8 cellular contexts compared by ENCODE assay signal in the genomic region with DNA sequence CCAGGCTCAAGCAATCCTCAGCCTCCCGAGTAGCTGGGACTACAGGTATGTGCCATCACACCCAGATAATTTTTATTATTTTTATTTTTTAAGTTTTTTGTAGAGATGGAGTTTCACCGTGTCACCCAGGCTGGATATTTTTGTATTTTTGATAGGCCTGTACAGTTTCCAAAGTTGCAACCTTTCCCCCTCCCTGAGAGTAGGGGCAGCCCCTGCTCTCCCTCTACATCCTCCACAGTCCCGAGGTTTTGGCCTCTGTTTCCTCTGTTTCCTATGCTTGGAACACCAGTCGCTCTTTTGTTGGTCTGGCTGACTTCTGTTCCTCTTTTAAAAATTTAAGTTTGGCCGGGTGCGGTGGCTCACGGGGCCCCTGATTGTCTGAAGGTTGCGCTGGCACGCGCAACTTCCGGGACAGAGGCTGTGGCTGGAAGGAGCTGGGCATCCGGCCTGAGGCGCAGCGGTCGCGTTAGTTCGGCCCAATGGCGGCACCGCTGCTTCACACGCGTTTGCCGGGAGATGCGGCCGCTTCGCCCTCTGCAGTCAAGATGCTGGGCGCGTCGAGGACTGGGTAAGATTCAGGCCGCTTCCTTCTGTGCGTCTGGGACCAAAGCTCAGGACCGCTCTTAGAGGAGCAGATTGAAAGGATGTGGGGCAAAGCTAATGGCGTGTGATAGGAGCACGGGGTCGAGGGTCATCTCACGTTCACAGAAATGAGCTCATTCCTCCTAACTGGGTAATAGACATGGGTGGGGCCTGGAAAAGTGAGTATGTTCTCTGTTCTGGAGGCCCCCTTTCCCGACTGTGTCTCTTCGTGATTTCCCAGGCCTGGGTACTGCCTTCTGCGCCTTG.
A peak's percentile ranks its signal among the peaks of the same experiment; 100 is the strongest.
DNase-seq lines count a peak whose midpoint lies in the region; ATAC-seq and TF ChIP-seq lines count a peak whose summit lies in the region.
"Not testable (repeated sequence)": the region's sequence is repeated elsewhere in the genome, so short reads cannot be mapped to it uniquely, and the experiment has no call there.

No MANE protein-coding gene starts in this region.

- not testable (repeated sequence) for H3K4me1 ChIP-seq in CD4-positive, alpha-beta memory T cell (ENCODE audit: insufficient read depth, low read length); muscle layer of colon (ENCODE audit: insufficient read depth, low read length)

- H3K27ac Mint-ChIP-seq in CD4-positive, alpha-beta memory T cell, result peak overlapping the region; percentile 97 to 98 (median 97)
- H3K27ac Mint-ChIP-seq in T-helper 17 cell, result peak overlapping the region; percentile 99

- H3K4me3 ChIP-seq in CD4-positive, alpha-beta memory T cell (ENCODE audit: low read length in 2 of 2); muscle layer of colon (ENCODE audit: low read depth in 1 of 2, low read length in 2 of 2): not testable (repeated sequence)
- peak overlapping the region; percentile 45 for H3K4me3 ChIP-seq in fibroblast of mammary gland (ENCODE audit: control insufficient read depth, low read depth, low read length)

- H3K36me3 Mint-ChIP-seq in CD4-positive, alpha-beta memory T cell; T-helper 17 cell (ENCODE audit: low read depth): not testable (repeated sequence)

- not testable (repeated sequence) for TF ChIP-seq CTCF in fibroblast of mammary gland (conservative IDR thresholded peaks at IDR 0.05; ENCODE audit: control insufficient read depth, insufficient read depth, low read depth, low read length)

- peaks cover 14 to 35% (median 24%) of the 10 kb centered on the region in 4 donors for H3K4me1 Mint-ChIP-seq in CD4-positive, alpha-beta memory T cell
- peaks cover 16% of the 10 kb centered on the region for H3K4me1 Mint-ChIP-seq in T-helper 17 cell

- H3K9me3 ChIP-seq in CD4-positive, alpha-beta memory T cell (ENCODE audit: control insufficient read depth in 1 of 2, low read length in 2 of 2); T-helper 17 cell (ENCODE audit: control insufficient read depth, low read length, poor library complexity, severe bottlenecking); muscle layer of colon (ENCODE audit: low read length): not testable (repeated sequence)

- DNase-seq in CD4-positive, alpha-beta memory T cell, result peak; percentile 32 to 42 (median 41)
- DNase-seq in T-helper 17 cell (peak in 2 of 3 donors; percentile 9 to 13), activated gamma-delta T cell treated with Interleukin-2 at 50 U/mL for 16 hours (peak; percentile 18), fibroblast of mammary gland (ENCODE audit: low read depth) (peak; percentile 57)
- peak; percentile 13 to 31 for DNase-seq in stimulated activated CD8-positive, alpha-beta memory T cell treated with anti-CD3 and anti-CD28 coated beads, Interleukin-7, amount 100 ng/mL, for 1 hour (ENCODE audit: low read depth in 2 of 2)

- not testable (repeated sequence) for H3K36me3 ChIP-seq in CD4-positive, alpha-beta memory T cell (ENCODE audit: insufficient read depth, low read length); muscle layer of colon (ENCODE audit: insufficient read depth, low read length)

- not testable (repeated sequence) for H3K27me3 Mint-ChIP-seq in CD4-positive, alpha-beta memory T cell; T-helper 17 cell

- not testable (repeated sequence) for H3K27me3 ChIP-seq in CD4-positive, alpha-beta memory T cell (ENCODE audit: insufficient read depth, low read length); muscle layer of colon (ENCODE audit: control insufficient read depth in 1 of 2, insufficient read depth in 2 of 2, low read length in 2 of 2)

- POLR2A ChIA-PET in CD4-positive, alpha-beta memory T cell (lab: Charles Lee; ENCODE audit: partially characterized antibody), result interaction anchor here (1.0 to 2.4 kb wide), 3 partner anchors 87 to 97 kb away, joined by 3 to 10 read pairs (median 4); a partner anchor contains a TSS

- H3K4me3 Mint-ChIP-seq in CD4-positive, alpha-beta memory T cell, result peak overlapping the region; percentile 89 to 95 (median 92)
- peak overlapping the region; percentile 91 for H3K4me3 Mint-ChIP-seq in T-helper 17 cell

- H3K9me3 Mint-ChIP-seq in CD4-positive, alpha-beta memory T cell, result not testable (repeated sequence)

- peak overlapping the region; percentile 44 for H3K27ac ChIP-seq in CD4-positive, alpha-beta memory T cell (ENCODE audit: low read depth, low read length)
- H3K27ac ChIP-seq in muscle layer of colon (ENCODE audit: low read depth, low read length), result peak overlapping the region; percentile 32

- CTCF ChIA-PET in CD4-positive, alpha-beta memory T cell (lab: Charles Lee; ENCODE audit: partially characterized antibody), result interaction anchor here (0.7 kb wide), 1 partner anchor 98 kb away, joined by 3 read pairs; no protein-coding TSS in a partner anchor

- H3K9ac ChIP-seq in muscle layer of colon (ENCODE audit: low read length), result not testable (repeated sequence)

- ATAC-seq in GM19455 (IDR thresholded peaks at IDR 0.05; ENCODE audit: unreplicated experiment) (peak; percentile 85), HG03175 (IDR thresholded peaks at IDR 0.05; ENCODE audit: unreplicated experiment) (peak; percentile 89), T-helper 17 cell (peak; percentile 85)

- intact Hi-C loops in CD4-positive, alpha-beta memory T cell (cut with micrococcal nuclease), result loop anchor here (10.0 kb wide), 1 partner anchor 90 kb away; a partner anchor contains a TSS
